Comparison of ENCODE assay signal across 1 cellular context in the genomic region with DNA sequence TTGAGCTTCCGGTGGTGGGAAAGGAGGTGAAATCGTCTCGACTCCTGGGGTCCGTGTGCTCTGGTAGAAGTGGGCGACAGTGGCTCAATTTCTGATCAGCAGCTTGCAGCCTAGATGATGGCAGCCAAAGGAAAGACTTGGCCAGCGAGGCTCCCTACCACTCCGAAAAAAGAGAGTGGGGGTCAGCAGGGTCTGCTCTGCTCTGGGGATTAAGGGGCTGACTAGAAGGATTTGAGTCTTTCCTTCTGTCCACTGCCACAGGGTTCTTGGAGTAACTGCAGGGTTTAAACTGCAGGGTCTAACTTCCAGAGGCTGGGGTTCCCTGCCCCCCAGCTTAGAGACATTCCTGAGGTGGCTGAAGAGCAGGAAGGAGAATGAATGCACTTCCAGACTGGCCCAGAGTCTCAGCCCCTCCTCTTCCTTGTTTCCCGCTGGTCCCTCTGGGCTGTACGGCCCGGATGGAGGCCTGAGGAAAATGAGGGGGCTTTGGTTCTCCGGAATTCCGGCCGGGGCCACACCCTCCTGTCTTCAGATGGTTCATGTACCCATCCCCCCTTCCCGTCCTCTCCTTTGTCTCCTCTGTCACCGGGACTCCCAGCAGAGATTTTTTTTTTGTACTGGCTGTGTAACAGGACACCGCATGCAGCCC.
TF ChIP-seq lines count a peak whose summit lies in the region.

No MANE protein-coding gene starts in this region.

TF ChIP-seq in HepG2, 621 proteins besides CTCF, POLR2A, EP300 and RAD21 (continues in another document):
- TF ChIP-seq ZNF770 (CRISPR knock-in tag; IDR thresholded peaks at IDR 0.05) = 0 out of 2 replicates have a peak, but pooled peaks have one; percentile 8
- TF ChIP-seq ZNF276 (CRISPR knock-in tag; IDR thresholded peaks at IDR 0.05; ENCODE audit: low read depth) = no peak
- TF ChIP-seq ZNF501 (CRISPR knock-in tag; IDR thresholded peaks at IDR 0.05) = no peak
- peak; percentile 46 for TF ChIP-seq SRSF1 (optimal IDR thresholded peaks at IDR 0.05; ENCODE audit: low read depth, low read length)
- TF ChIP-seq ZNF547 (CRISPR knock-in tag; IDR thresholded peaks at IDR 0.05) = no peak
- TF ChIP-seq, protein P1, sequence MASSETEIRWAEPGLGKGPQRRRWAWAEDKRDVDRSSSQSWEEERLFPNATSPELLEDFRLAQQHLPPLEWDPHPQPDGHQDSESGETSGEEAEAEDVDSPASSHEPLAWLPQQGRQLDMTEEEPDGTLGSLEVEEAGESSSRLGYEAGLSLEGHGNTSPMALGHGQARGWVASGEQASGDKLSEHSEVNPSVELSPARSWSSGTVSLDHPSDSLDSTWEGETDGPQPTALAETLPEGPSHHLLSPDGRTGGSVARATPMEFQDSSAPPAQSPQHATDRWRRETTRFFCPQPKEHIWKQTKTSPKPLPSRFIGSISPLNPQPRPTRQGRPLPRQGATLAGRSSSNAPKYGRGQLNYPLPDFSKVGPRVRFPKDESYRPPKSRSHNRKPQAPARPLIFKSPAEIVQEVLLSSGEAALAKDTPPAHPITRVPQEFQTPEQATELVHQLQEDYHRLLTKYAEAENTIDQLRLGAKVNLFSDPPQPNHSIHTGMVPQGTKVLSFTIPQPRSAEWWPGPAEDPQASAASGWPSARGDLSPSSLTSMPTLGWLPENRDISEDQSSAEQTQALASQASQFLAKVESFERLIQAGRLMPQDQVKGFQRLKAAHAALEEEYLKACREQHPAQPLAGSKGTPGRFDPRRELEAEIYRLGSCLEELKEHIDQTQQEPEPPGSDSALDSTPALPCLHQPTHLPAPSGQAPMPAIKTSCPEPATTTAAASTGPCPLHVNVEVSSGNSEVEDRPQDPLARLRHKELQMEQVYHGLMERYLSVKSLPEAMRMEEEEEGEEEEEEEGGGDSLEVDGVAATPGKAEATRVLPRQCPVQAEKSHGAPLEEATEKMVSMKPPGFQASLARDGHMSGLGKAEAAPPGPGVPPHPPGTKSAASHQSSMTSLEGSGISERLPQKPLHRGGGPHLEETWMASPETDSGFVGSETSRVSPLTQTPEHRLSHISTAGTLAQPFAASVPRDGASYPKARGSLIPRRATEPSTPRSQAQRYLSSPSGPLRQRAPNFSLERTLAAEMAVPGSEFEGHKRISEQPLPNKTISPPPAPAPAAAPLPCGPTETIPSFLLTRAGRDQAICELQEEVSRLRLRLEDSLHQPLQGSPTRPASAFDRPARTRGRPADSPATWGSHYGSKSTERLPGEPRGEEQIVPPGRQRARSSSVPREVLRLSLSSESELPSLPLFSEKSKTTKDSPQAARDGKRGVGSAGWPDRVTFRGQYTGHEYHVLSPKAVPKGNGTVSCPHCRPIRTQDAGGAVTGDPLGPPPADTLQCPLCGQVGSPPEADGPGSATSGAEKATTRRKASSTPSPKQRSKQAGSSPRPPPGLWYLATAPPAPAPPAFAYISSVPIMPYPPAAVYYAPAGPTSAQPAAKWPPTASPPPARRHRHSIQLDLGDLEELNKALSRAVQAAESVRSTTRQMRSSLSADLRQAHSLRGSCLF (CRISPR knock-in tag; IDR thresholded peaks at IDR 0.05; ENCODE audit: borderline replicate concordance) = no peak
- TF ChIP-seq ZBTB7B (CRISPR knock-in tag; IDR thresholded peaks at IDR 0.05) = no peak
- peak; percentile 34; the same call in 1 of the 2 replicates for TF ChIP-seq MXD3 (CRISPR knock-in tag; IDR thresholded peaks at IDR 0.05)
- no peak for TF ChIP-seq RFX1 (IDR thresholded peaks at IDR 0.05)
- 0 out of 2 replicates have a peak, but pooled peaks have one; percentile 24 for TF ChIP-seq EEA1 (CRISPR knock-in tag; IDR thresholded peaks at IDR 0.05; ENCODE audit: borderline replicate concordance)
- TF ChIP-seq FIP1L1 (IDR thresholded peaks at IDR 0.05; ENCODE audit: borderline replicate concordance, insufficient read depth, low read depth, low read length) = no peak
- TF ChIP-seq, protein P2, sequence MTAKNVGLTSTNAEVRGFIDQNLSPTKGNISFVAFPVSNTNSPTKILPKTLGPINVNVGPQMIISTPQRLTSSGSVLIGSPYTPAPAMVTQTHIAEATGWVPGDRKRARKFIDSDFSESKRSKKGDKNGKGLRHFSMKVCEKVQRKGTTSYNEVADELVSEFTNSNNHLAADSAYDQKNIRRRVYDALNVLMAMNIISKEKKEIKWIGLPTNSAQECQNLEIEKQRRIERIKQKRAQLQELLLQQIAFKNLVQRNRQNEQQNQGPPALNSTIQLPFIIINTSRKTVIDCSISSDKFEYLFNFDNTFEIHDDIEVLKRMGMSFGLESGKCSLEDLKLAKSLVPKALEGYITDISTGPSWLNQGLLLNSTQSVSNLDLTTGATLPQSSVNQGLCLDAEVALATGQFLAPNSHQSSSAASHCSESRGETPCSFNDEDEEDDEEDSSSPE (CRISPR knock-in tag; IDR thresholded peaks at IDR 0.05) = 0 out of 2 replicates have a peak, but pooled peaks have one; percentile 11
- TF ChIP-seq TAF1 (CRISPR knock-in tag; IDR thresholded peaks at IDR 0.05) = peak; percentile 50
- TF ChIP-seq CC2D1A (CRISPR knock-in tag; IDR thresholded peaks at IDR 0.05) = 0 out of 2 replicates have a peak, but pooled peaks have one; percentile 55
- 0 out of 2 replicates have a peak, but pooled peaks have one; percentile 8 for TF ChIP-seq KDM5A (IDR thresholded peaks at IDR 0.05; ENCODE audit: borderline replicate concordance, low read length)
- TF ChIP-seq ZNF589 (CRISPR knock-in tag; conservative IDR thresholded peaks at IDR 0.05) = no peak
- TF ChIP-seq ZNF234 (CRISPR knock-in tag; conservative IDR thresholded peaks at IDR 0.05) = no peak
- TF ChIP-seq, protein P3, sequence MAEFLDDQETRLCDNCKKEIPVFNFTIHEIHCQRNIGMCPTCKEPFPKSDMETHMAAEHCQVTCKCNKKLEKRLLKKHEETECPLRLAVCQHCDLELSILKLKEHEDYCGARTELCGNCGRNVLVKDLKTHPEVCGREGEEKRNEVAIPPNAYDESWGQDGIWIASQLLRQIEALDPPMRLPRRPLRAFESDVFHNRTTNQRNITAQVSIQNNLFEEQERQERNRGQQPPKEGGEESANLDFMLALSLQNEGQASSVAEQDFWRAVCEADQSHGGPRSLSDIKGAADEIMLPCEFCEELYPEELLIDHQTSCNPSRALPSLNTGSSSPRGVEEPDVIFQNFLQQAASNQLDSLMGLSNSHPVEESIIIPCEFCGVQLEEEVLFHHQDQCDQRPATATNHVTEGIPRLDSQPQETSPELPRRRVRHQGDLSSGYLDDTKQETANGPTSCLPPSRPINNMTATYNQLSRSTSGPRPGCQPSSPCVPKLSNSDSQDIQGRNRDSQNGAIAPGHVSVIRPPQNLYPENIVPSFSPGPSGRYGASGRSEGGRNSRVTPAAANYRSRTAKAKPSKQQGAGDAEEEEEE (CRISPR knock-in tag; IDR thresholded peaks at IDR 0.05; ENCODE audit: borderline replicate concordance) = no peak
- TF ChIP-seq, protein P4, sequence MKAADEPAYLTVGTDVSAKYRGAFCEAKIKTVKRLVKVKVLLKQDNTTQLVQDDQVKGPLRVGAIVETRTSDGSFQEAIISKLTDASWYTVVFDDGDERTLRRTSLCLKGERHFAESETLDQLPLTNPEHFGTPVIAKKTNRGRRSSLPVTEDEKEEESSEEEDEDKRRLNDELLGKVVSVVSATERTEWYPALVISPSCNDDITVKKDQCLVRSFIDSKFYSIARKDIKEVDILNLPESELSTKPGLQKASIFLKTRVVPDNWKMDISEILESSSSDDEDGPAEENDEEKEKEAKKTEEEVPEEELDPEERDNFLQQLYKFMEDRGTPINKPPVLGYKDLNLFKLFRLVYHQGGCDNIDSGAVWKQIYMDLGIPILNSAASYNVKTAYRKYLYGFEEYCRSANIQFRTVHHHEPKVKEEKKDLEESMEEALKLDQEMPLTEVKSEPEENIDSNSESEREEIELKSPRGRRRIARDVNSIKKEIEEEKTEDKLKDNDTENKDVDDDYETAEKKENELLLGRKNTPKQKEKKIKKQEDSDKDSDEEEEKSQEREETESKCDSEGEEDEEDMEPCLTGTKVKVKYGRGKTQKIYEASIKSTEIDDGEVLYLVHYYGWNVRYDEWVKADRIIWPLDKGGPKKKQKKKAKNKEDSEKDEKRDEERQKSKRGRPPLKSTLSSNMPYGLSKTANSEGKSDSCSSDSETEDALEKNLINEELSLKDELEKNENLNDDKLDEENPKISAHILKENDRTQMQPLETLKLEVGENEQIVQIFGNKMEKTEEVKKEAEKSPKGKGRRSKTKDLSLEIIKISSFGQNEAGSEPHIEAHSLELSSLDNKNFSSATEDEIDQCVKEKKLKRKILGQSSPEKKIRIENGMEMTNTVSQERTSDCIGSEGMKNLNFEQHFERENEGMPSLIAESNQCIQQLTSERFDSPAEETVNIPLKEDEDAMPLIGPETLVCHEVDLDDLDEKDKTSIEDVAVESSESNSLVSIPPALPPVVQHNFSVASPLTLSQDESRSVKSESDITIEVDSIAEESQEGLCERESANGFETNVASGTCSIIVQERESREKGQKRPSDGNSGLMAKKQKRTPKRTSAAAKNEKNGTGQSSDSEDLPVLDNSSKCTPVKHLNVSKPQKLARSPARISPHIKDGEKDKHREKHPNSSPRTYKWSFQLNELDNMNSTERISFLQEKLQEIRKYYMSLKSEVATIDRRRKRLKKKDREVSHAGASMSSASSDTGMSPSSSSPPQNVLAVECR (CRISPR knock-in tag; IDR thresholded peaks at IDR 0.05; ENCODE audit: borderline replicate concordance) = 0 out of 2 replicates have a peak, but pooled peaks have one; percentile 19
- peak; percentile 18 for TF ChIP-seq POLR2G (IDR thresholded peaks at IDR 0.05; ENCODE audit: low read depth, low read length)
- TF ChIP-seq ZNF615 (CRISPR knock-in tag; IDR thresholded peaks at IDR 0.05; ENCODE audit: borderline replicate concordance) = no peak
- TF ChIP-seq ZNF550 (CRISPR knock-in tag; IDR thresholded peaks at IDR 0.05; ENCODE audit: borderline replicate concordance) = no peak
- TF ChIP-seq CREB1 (IDR thresholded peaks at IDR 0.05) = no peak
- 0 out of 2 replicates have a peak, but pooled peaks have one; percentile 19 for TF ChIP-seq CREB1 (CRISPR knock-in tag; IDR thresholded peaks at IDR 0.05)
